Comparison of ENCODE assay signal across 23 cellular contexts in the genomic region with DNA sequence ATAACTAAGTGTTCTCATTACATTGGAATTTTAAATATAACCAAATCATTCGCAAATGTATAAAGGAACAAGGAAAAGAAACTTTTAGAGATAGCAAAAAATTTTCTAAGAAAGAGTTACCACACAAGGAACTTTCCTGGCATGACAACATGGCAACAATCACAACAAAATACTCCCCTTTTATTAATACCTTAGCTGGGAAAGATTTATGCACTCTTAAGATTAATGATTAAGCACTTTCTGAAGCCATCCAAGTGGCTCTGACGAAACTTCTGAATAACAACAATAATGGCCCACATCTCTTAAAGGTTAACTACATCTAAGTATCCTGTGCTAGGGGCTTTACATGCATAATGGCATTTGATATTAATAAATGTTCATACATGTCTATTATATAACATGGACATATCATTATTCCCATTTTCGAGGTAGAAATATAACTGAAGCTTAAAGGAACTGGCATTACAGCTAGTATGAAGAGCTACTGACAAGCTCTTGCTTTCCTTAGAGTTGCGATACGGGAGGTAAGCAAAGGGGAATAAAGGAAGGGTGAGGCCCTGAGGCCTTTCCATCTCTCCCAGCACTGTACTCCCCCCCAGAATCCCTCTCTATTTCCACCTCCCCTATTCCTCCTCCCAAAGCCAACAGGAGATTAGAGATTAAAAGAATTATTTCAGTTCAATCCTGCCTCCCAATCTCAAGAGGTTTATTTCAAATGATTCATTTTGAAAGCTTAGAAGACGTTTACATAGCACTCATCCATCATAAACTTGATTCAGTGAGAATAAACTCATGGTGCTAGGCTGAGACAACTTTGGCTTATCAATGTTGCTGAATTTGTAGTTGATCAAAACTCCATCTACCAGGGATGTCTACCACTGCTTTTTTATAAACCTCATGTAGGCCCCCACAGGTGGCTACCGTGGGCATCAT. TPM values are rescaled to one million over a fixed set of nuclear protein-coding genes. Genes with fewer than 3 reads are reported as not detected.
DNase-seq lines count a peak whose midpoint lies in the region; ATAC-seq, FAIRE-seq and TF ChIP-seq lines count a peak whose summit lies in the region.
"Had no signal": no experiment of that assay in that cellular context is flagged by ENCODE, and none has a peak within 500 bp of the region (broad histone marks: within the 10 kb centered on the region; RNA-seq: fewer than 3 reads in every experiment).

No MANE protein-coding gene starts in this region.

- no peak for DNase-seq in natural killer cell
- DNase-seq in natural killer cell treated with Interleukin-12 subunit alpha and Interleukin-12 subunit beta and Interleukin-15 and Interleukin-18, amount 100 ng/mL, for 72 hours (ENCODE audit: low spot score), result no peak
- DNase-seq in esophagus squamous epithelium (lab: John Stamatoyannopoulos, UW), result no peak
- DNase-seq in lung (ENCODE audit: low spot score), result no peak
- DNase-seq in tibial artery, result no peak
- no peak for DNase-seq in HTR-8/SVneo (ENCODE audit: insufficient read length, low spot score)
- DNase-seq: activated effector memory CD4-positive, alpha-beta T cell treated with anti-CD3 and anti-CD28 coated beads, Interleukin-2, amount 50 U/mL, for 16 hours; anterior cingulate cortex; CD4-positive, alpha-beta T cell; DND-41; erythroblast; left ventricle myocardium inferior; MG63; NCI-H2081 treated with DMSO at 0.1 percent for 48 hours; stimulated activated CD4-positive, alpha-beta T cell treated with anti-CD3 and anti-CD28 coated beads, Interleukin-2, amount 100 ng/mL, for 24 hours; WERI-Rb-1 had no signal

- no peak for FAIRE-seq in HTR-8/SVneo (lab: Jason Lieb, UNC)
- FAIRE-seq: colon had no signal

- H3K36me3 Mint-ChIP-seq in natural killer cell, result no peaks in the 10 kb centered on the region
- no peaks in the 10 kb centered on the region for H3K36me3 Mint-ChIP-seq in natural killer cell treated with Interleukin-12 subunit alpha and Interleukin-12 subunit beta and Interleukin-15 and Interleukin-18, amount 100 ng/mL, for 72 hours

- peak overlapping the region; percentile 59 to 82 for H3K27ac Mint-ChIP-seq in natural killer cell
- H3K27ac Mint-ChIP-seq in natural killer cell treated with Interleukin-12 subunit alpha and Interleukin-12 subunit beta and Interleukin-15 and Interleukin-18, amount 100 ng/mL, for 72 hours, result peak overlapping the region in 1 of 2 donors; percentile 18
- H3K27ac Mint-ChIP-seq: CD4-positive, alpha-beta T cell had no signal

- H3K4me1 ChIP-seq in esophagus squamous epithelium, result peaks cover 5 to 55% (median 11%) of the 10 kb centered on the region in 3 donors
- H3K4me1 ChIP-seq in lung (ENCODE audit: control insufficient read depth in 2 of 2, insufficient read depth in 2 of 2, low read length in 2 of 2), result peaks cover 2% of the 10 kb centered on the region in 2 donors
- peaks cover 0 to 17% (median 6%) of the 10 kb centered on the region in 4 donors for H3K4me1 ChIP-seq in tibial artery

- TF ChIP-seq CTCF in natural killer cell (IDR thresholded peaks at IDR 0.05) (no peak), esophagus squamous epithelium (IDR thresholded peaks at IDR 0.05) (no peak), lung (IDR thresholded peaks at IDR 0.05; ENCODE audit: control extremely low read depth, extremely low read depth) (no peak), tibial artery (IDR thresholded peaks at IDR 0.05) (no peak)

- intact Hi-C loops in natural killer cell (cut with micrococcal nuclease), result no loop called here
- intact Hi-C loops in esophagus squamous epithelium (cut with DNase I), result no loop called here
- intact Hi-C loops in tibial artery (cut with DNase I; ENCODE audit: low total_unique reads), result no loop called here

- peaks cover 83 to 89% of the 10 kb centered on the region in 2 donors for H3K4me1 Mint-ChIP-seq in natural killer cell
- H3K4me1 Mint-ChIP-seq in natural killer cell treated with Interleukin-12 subunit alpha and Interleukin-12 subunit beta and Interleukin-15 and Interleukin-18, amount 100 ng/mL, for 72 hours (ENCODE audit: low read depth in 2 of 2), result peaks cover 50 to 60% of the 10 kb centered on the region in 2 donors

- H3K27ac ChIP-seq in esophagus squamous epithelium, result peak overlapping the region in 3 of 4 donors; percentile 28 to 42 (median 38)
- H3K27ac ChIP-seq in lung (ENCODE audit: low read depth in 1 of 2, low read length in 1 of 2), result peak overlapping the region in 1 of 2 donors; percentile 84
- H3K27ac ChIP-seq in tibial artery, result no peak overlapping the region
- H3K27ac ChIP-seq: hepatocyte, left ventricle myocardium inferior, thoracic aorta, WERI-Rb-1 had no signal

- H3K9me3 Mint-ChIP-seq in natural killer cell, result no peaks in the 10 kb centered on the region
- H3K9me3 Mint-ChIP-seq in natural killer cell treated with Interleukin-12 subunit alpha and Interleukin-12 subunit beta and Interleukin-15 and Interleukin-18, amount 100 ng/mL, for 72 hours, result no peaks in the 10 kb centered on the region
- H3K9me3 Mint-ChIP-seq: CD4-positive, alpha-beta T cell; neural crest cell had no signal

- H3K4me3 ChIP-seq in esophagus squamous epithelium, result no peak overlapping the region
- no peak overlapping the region for H3K4me3 ChIP-seq in lung
- no peak overlapping the region for H3K4me3 ChIP-seq in tibial artery
- H3K4me3 ChIP-seq: hepatocyte, left ventricle myocardium inferior, MG63, thoracic aorta had no signal

- H3K27me3 ChIP-seq in esophagus squamous epithelium (no peaks in the 10 kb centered on the region), lung (ENCODE audit: control insufficient read depth, insufficient read depth) (no peaks in the 10 kb centered on the region), tibial artery (no peaks in the 10 kb centered on the region)
- H3K27me3 ChIP-seq: hepatocyte, MG63 had no signal

- WGBS in esophagus squamous epithelium, 2 donors, result 53 to 54% methylated on average over 7 of the region's 7 CpGs
- WGBS in lung, 2 donors, result 59 to 87% methylated on average over 7 of the region's 7 CpGs

- TF ChIP-seq POLR2A in esophagus squamous epithelium (IDR thresholded peaks at IDR 0.05), result no peak

- peaks cover 0 to 7% (median 0%) of the 10 kb centered on the region in 3 donors for H3K36me3 ChIP-seq in esophagus squamous epithelium
- no peaks in the 10 kb centered on the region for H3K36me3 ChIP-seq in lung (ENCODE audit: control insufficient read depth in 2 of 2, insufficient read depth in 2 of 2, low read length in 2 of 2)
- H3K36me3 ChIP-seq in tibial artery, result peaks cover 0 to 17% (median 0%) of the 10 kb centered on the region in 3 donors
- H3K36me3 ChIP-seq: thoracic aorta, WERI-Rb-1 had no signal

- H3K27me3 Mint-ChIP-seq in natural killer cell (ENCODE audit: low read depth in 2 of 2), result no peaks in the 10 kb centered on the region
- H3K27me3 Mint-ChIP-seq in natural killer cell treated with Interleukin-12 subunit alpha and Interleukin-12 subunit beta and Interleukin-15 and Interleukin-18, amount 100 ng/mL, for 72 hours, result no peaks in the 10 kb centered on the region
- H3K27me3 Mint-ChIP-seq: CD4-positive, alpha-beta T cell had no signal

- H3K9me3 ChIP-seq in esophagus squamous epithelium (no peaks in the 10 kb centered on the region), lung (ENCODE audit: control insufficient read depth in 2 of 2, insufficient read depth in 1 of 2, low read length in 1 of 2) (no peaks in the 10 kb centered on the region), tibial artery (no peaks in the 10 kb centered on the region)
- H3K9me3 ChIP-seq: left ventricle myocardium inferior, MG63, thoracic aorta had no signal

- H3K4me3 Mint-ChIP-seq in natural killer cell, result peak overlapping the region; percentile 6
- H3K4me3 Mint-ChIP-seq in natural killer cell treated with Interleukin-12 subunit alpha and Interleukin-12 subunit beta and Interleukin-15 and Interleukin-18, amount 100 ng/mL, for 72 hours, result no peak overlapping the region
- H3K4me3 Mint-ChIP-seq: CD4-positive, alpha-beta T cell; neural crest cell had no signal

- ATAC-seq in natural killer cell, result no peak
- ATAC-seq in natural killer cell treated with Interleukin-12 subunit alpha and Interleukin-12 subunit beta and Interleukin-15 and Interleukin-18, amount 100 ng/mL, for 72 hours, result no peak
- ATAC-seq in lung (ENCODE audit: insufficient read depth, low FRiP score), result peak; percentile 32
- ATAC-seq in GM21390 (IDR thresholded peaks at IDR 0.05; ENCODE audit: unreplicated experiment), result no peak
- no peak for ATAC-seq in HG02981 (IDR thresholded peaks at IDR 0.05; ENCODE audit: unreplicated experiment)
- ATAC-seq: sciatic nerve had no signal

RNA-seq across cellular contexts. Expression of a gene that starts 9.7 kb away (rescaled TPM):
- total RNA-seq in natural killer cell (10 to 100 TPM; 36.9 to 47.7 (median 39.8) TPM), esophagus squamous epithelium (10 to 100 TPM; 13.8 to 27.5 (median 17.4) TPM), lung (10 to 100 TPM; 34.2 to 43.3 TPM)
- total RNA-seq in natural killer cell treated with Interleukin-12 subunit alpha and Interleukin-12 subunit beta and Interleukin-15 and Interleukin-18, amount 100 ng/mL, for 72 hours, result 10 to 100 TPM; 28.8 to 31.9 TPM
- polyA plus RNA-seq in lung, result 10 to 100 TPM in 1 of 2 donors, 1 to 10 TPM in 1; 7.8 to 13.5 TPM

Comparison
In these comparisons a context has a peak if more than half of its experiments do, and no peak if none do; other contexts are left out.
1. H3K27ac ChIP-seq: peak in esophagus squamous epithelium (3 of 4); none in tibial artery (0 of 2).